Comparison of ENCODE assay signal across 7 cellular contexts in the genomic region with DNA sequence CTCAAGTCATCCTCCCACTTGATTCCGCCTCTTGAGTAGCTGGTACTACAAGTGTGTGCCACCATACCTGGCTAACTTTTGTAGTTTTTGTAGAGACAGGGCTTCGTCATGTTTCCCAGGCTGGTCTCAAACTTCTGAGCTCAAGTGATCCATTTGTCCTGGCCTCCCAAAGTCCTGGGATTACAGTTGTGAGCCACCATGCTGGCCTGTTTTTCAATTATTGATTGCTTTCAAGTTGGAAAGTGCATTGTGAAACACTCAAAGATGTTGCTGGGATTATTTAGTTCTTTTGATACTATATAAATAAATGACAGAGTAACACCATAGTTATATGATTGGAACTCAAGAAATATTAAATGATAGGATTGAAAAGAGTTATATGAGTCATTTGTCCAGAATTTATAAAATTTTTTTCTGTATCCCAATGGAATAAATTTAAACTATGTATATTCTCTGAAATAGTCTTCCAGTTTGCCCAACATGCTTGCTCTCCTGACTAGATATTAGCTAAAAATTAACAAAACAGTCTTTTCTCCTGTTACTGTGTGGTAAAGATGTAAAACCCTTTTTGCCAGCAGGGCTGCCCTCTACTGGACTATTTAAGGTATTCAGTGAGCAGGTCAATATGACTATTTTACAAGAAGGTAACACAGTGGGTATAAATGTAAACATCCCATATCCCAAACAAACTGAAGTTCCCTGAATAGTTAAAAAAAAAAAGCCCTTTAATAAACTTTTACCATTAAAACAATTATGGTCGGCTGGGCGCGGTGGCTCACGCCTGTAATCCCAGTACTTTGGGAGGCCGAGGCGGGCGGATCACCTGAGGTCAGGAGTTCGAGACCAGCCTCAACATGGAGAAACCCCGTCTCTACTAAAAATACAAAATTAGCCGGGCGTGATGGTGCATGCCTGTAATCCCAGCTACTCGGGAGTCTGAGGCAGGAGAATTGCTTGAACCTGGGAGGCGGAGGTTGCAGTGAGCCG. TPM values are rescaled to one million over a fixed set of nuclear protein-coding genes. Genes with fewer than 3 reads are reported as not detected.
DNase-seq lines count a peak whose midpoint lies in the region; ATAC-seq and TF ChIP-seq lines count a peak whose summit lies in the region.

No MANE protein-coding gene starts in this region.

- H3K36me3 Mint-ChIP-seq in MCF 10A (ENCODE audit: insufficient read depth, unreplicated experiment) = peaks cover 54% of the 10 kb centered on the region

- TF ChIP-seq CTCF in OCI-LY3 (IDR thresholded peaks at IDR 0.05; ENCODE audit: low read depth, low read length) = peak; percentile 68
- TF ChIP-seq CTCF in MCF 10A (IDR thresholded peaks at IDR 0.05; ENCODE audit: unreplicated experiment) = peak; percentile 67

- peaks cover 50% of the 10 kb centered on the region for H3K4me1 Mint-ChIP-seq in MCF 10A (ENCODE audit: insufficient read depth, unreplicated experiment)

- ATAC-seq in GM19452 (IDR thresholded peaks at IDR 0.05; ENCODE audit: unreplicated experiment) = peak; percentile 87
- peak; percentile 84 for ATAC-seq in HG03460 (IDR thresholded peaks at IDR 0.05; ENCODE audit: unreplicated experiment)

- H3K27ac Mint-ChIP-seq in MCF 10A (ENCODE audit: low read depth, unreplicated experiment) = peak overlapping the region; percentile 39

- intact Hi-C loops in MCF 10A (cut with micrococcal nuclease) = loop anchor here (1.0 to 2.0 kb wide), 4 partner anchors 41 to 213 kb away; no protein-coding TSS in a partner anchor

- BruUV-seq in MCF 10A (replicated peaks; lab: Mats Ljungman, UMichigan) = no TSS peak

- peaks cover 5% of the 10 kb centered on the region; the same call in 1 of the 2 replicates for H4K20me1 ChIP-seq in OCI-LY3 (ENCODE audit: insufficient read depth, low read length)

- no peaks in the 10 kb centered on the region for H3K27me3 ChIP-seq in OCI-LY3 (ENCODE audit: low read depth, low read length)

- H3K4me2 ChIP-seq in OCI-LY3 (ENCODE audit: low read length) = no peak overlapping the region

- H3K4me1 ChIP-seq in OCI-LY3 (ENCODE audit: low read length) = peaks cover 21% of the 10 kb centered on the region

- no peak overlapping the region for H2AFZ ChIP-seq in OCI-LY3 (ENCODE audit: low read depth, low read length)

- H3K36me3 ChIP-seq in OCI-LY3 (replicated peaks; ENCODE audit: low read depth, low read length) = peaks cover 21% of the 10 kb centered on the region

- no peak overlapping the region for H3K4me3 ChIP-seq in OCI-LY3 (ENCODE audit: low read length)

- H3K9me3 ChIP-seq in OCI-LY3 (ENCODE audit: insufficient read depth, low read length) = no peaks in the 10 kb centered on the region

- no peak overlapping the region for H3K4me3 Mint-ChIP-seq in MCF 10A (ENCODE audit: unreplicated experiment)

- peak; percentile 64 for DNase-seq in G401 (ENCODE audit: low spot score)
- DNase-seq in MCF 10A (ENCODE audit: unreplicated experiment) = peak; percentile 72
- peak; percentile 66 for DNase-seq in kidney glomerular epithelial cell (lab: John Stamatoyannopoulos, UW)
- peak; percentile 77 for DNase-seq in superior temporal gyrus (ENCODE audit: extremely low spot score)

- no peak overlapping the region for H3K9ac ChIP-seq in OCI-LY3 (ENCODE audit: low read length)

- no peaks in the 10 kb centered on the region for H3K9me3 Mint-ChIP-seq in MCF 10A (ENCODE audit: unreplicated experiment)

- in situ Hi-C loops in G401 (cut with HindIII; ENCODE audit: low sequenced_read_pairs) = no loop called here

- CTCF ChIA-PET in MCF 10A (lab: Yijun Ruan, JAX) = interaction anchor here (0.6 to 5.9 kb wide), 27 partner anchors 9 to 342 kb away, joined by 3 to 57 read pairs (median 4); partner anchors contain the start of gene ACSL3

- H3K27me3 Mint-ChIP-seq in MCF 10A (ENCODE audit: insufficient read depth, unreplicated experiment) = no peaks in the 10 kb centered on the region

- peaks cover 66% of the 10 kb centered on the region for H3K79me2 ChIP-seq in OCI-LY3 (ENCODE audit: low read length)

- H3K27ac ChIP-seq in OCI-LY3 (ENCODE audit: low read length) = no peak overlapping the region; the same call in 1 of the 2 replicates

- POLR2A ChIA-PET in MCF 10A (lab: Yijun Ruan, JAX) = interaction anchor here (0.6 to 5.5 kb wide), 10 partner anchors 9 to 213 kb away, joined by 3 to 63 read pairs (median 4); partner anchors contain the start of gene ACSL3

RNA-seq across cellular contexts. Expression of gene ACSL3, which starts 42.7 kb away (rescaled TPM):
- total RNA-seq in G401 (2014; rRNA removed; shearing (Covaris generic)) = 90.3 and 124 TPM in 2 replicates
- total RNA-seq in MCF 10A (2022) = 183 and 203 TPM in 2 replicates
